Comparison of ENCODE assay signal across 28 cellular contexts in genomic region chr2:233280114-233280693, GRCh38. TPM values are rescaled to one million over a fixed set of nuclear protein-coding genes. Genes with fewer than 3 reads are reported as not detected.
DNase-seq lines count a peak whose midpoint lies in the region; ATAC-seq and TF ChIP-seq lines count a peak whose summit lies in the region.
"Had no signal": no experiment of that assay in that cellular context is flagged by ENCODE, and none has a peak within 500 bp of the region (broad histone marks: within the 10 kb centered on the region; RNA-seq: fewer than 3 reads in every experiment).

No MANE protein-coding gene starts in this region.

- H3K4me3 ChIP-seq in LNCaP clone FGC (ENCODE audit: low read depth, low read length) (no peak overlapping the region), neutrophil (ENCODE audit: low read depth in 1 of 2, low read length in 1 of 2) (no peak overlapping the region), A673 (ENCODE audit: low read depth, low read length, poor library complexity, severe bottlenecking) (no peak overlapping the region)
- H3K4me3 ChIP-seq: BLaER1 treated with 17β-estradiol and CSF1 and Interleukin-3, amounts not matched to agents 10 nM and 100 nM; dorsolateral prefrontal cortex; K562; upper lobe of right lung had no signal

- POLR2A ChIA-PET in A673 (lab: Charles Lee; ENCODE audit: low non-redundant PET): no interaction called here

- peaks cover 80% of the 10 kb centered on the region for H3K36me3 Mint-ChIP-seq in activated T-helper 2 cell treated with anti-CD3 and anti-CD28 coated beads, Interferon-gamma antibody, Interleukin-2, Interleukin-4, amounts not matched to agents 10 μg/mL and 5 μg/mL and 100 μg/mL, durations not matched to agents 14 hours and 24 hours and 36 hours (ENCODE audit: low read depth)

- no peaks in the 10 kb centered on the region for H3K9me3 ChIP-seq in neutrophil
- H3K9me3 ChIP-seq in A673 (ENCODE audit: low read depth, low read length, poor library complexity, severe bottlenecking): no peaks in the 10 kb centered on the region
- H3K9me3 ChIP-seq: BLaER1 treated with 17β-estradiol and CSF1 and Interleukin-3, amounts not matched to agents 10 nM and 100 nM; upper lobe of right lung had no signal

- peaks cover 3 to 13% of the 10 kb centered on the region in 2 experiments for H3K4me1 ChIP-seq in neutrophil (ENCODE audit: control insufficient read depth in 1 of 2, insufficient read depth in 1 of 2, low read depth in 1 of 2, low read length in 1 of 2)
- H3K4me1 ChIP-seq in A673 (ENCODE audit: insufficient read depth, low read length, poor library complexity, severe bottlenecking): no peaks in the 10 kb centered on the region
- H3K4me1 ChIP-seq: upper lobe of right lung had no signal

- H3K27me3 ChIP-seq in neutrophil (no peaks in the 10 kb centered on the region), A673 (replicated peaks; ENCODE audit: insufficient read depth, low read depth, low read length, poor library complexity) (no peaks in the 10 kb centered on the region)
- H3K27me3 ChIP-seq: BLaER1 treated with 17β-estradiol and CSF1 and Interleukin-3, amounts not matched to agents 10 nM and 100 nM; dorsolateral prefrontal cortex; upper lobe of right lung had no signal

- peak overlapping the region; percentile 43 for H3K27ac Mint-ChIP-seq in activated T-helper 2 cell treated with anti-CD3 and anti-CD28 coated beads, Interferon-gamma antibody, Interleukin-2, Interleukin-4, amounts not matched to agents 10 μg/mL and 5 μg/mL and 100 μg/mL, durations not matched to agents 14 hours and 24 hours and 36 hours
- H3K27ac Mint-ChIP-seq: nephron had no signal

- no peaks in the 10 kb centered on the region for H3K9me3 Mint-ChIP-seq in activated T-helper 2 cell treated with anti-CD3 and anti-CD28 coated beads, Interferon-gamma antibody, Interleukin-2, Interleukin-4, amounts not matched to agents 10 μg/mL and 5 μg/mL and 100 μg/mL, durations not matched to agents 14 hours and 24 hours and 36 hours
- H3K9me3 Mint-ChIP-seq: activated T-helper 17 cell treated with anti-CD3 and anti-CD28 coated beads, Interleukin-2, amount 50 U/mL, for 72 hours; nephron had no signal

- intact Hi-C loops in activated T-helper 2 cell treated with anti-CD3 and anti-CD28 coated beads, Interferon-gamma antibody, Interleukin-2, Interleukin-4, amounts not matched to agents 10 μg/mL and 5 μg/mL and 100 μg/mL, durations not matched to agents 14 hours and 24 hours and 36 hours (cut with micrococcal nuclease): no loop called here
- intact Hi-C loops in A673 (cut with micrococcal nuclease; ENCODE audit: unreplicated experiment): no loop called here

- peaks cover 79% of the 10 kb centered on the region for H3K36me3 ChIP-seq in neutrophil
- H3K36me3 ChIP-seq in A673 (ENCODE audit: insufficient read depth, low read length, poor library complexity, severe bottlenecking): peaks cover 81% of the 10 kb centered on the region

- ATAC-seq in HG02870 (IDR thresholded peaks at IDR 0.05; ENCODE audit: unreplicated experiment): no peak
- ATAC-seq: activated T-helper 17 cell treated with anti-CD3 and anti-CD28 coated beads, Interleukin-2, amount 50 U/mL, for 72 hours; HCT116; K562; upper lobe of right lung had no signal

- DNase-seq in NOMO-1 treated with DMSO at 0.1 percent for 48 hours (lab: John Stamatoyannopoulos, UW; ENCODE audit: unreplicated experiment) (peak; percentile 36), NOMO-1 treated with dmso at 0.1 percent for 144 hours (lab: John Stamatoyannopoulos, UW; ENCODE audit: unreplicated experiment) (no peak), LNCaP clone FGC (ENCODE audit: low read depth) (peak; percentile 71), A673 (ENCODE audit: low spot score) (no peak), medulla oblongata (ENCODE audit: extremely low spot score) (no peak)
- DNase-seq in activated T-helper 2 cell treated with anti-CD3 and anti-CD28 coated beads, Interferon-gamma antibody, Interleukin-2, Interleukin-4, amounts not matched to agents 10 μg/mL and 5 μg/mL and 100 μg/mL, durations not matched to agents 14 hours and 24 hours and 36 hours (ENCODE audit: low spot score): no peak
- DNase-seq: activated CD8-positive, alpha-beta memory T cell treated with anti-CD3 and anti-CD28 coated beads for 24 hours; amniotic stem cell; DND-41; dorsolateral prefrontal cortex; NCI-H187 treated with DMSO at 0.1 percent for 48 hours; NCI-H446; NK-92 treated with Interleukin-12 subunit alpha and Interleukin-12 subunit beta, amount 100 ng/mL, for 24 hours; RPMI8226; stimulated activated CD4-positive, alpha-beta T cell treated with anti-CD3 and anti-CD28 coated beads, Interleukin-2, amount 100 ng/mL, for 24 hours; upper lobe of right lung had no signal

- peaks cover 3% of the 10 kb centered on the region for H3K4me1 Mint-ChIP-seq in activated T-helper 2 cell treated with anti-CD3 and anti-CD28 coated beads, Interferon-gamma antibody, Interleukin-2, Interleukin-4, amounts not matched to agents 10 μg/mL and 5 μg/mL and 100 μg/mL, durations not matched to agents 14 hours and 24 hours and 36 hours (ENCODE audit: low read depth)
- H3K4me1 Mint-ChIP-seq: activated T-helper 17 cell treated with anti-CD3 and anti-CD28 coated beads, Interleukin-2, amount 50 U/mL, for 72 hours; nephron had no signal

- CTCF ChIA-PET in A673 (lab: Charles Lee): no interaction called here

- no peak for TF ChIP-seq CTCF in LNCaP clone FGC (IDR thresholded peaks at IDR 0.05; ENCODE audit: control insufficient read depth, extremely low read depth, insufficient read depth)
- no peak for TF ChIP-seq CTCF in neutrophil (IDR thresholded peaks at IDR 0.05)
- TF ChIP-seq CTCF in A673 (conservative IDR thresholded peaks at IDR 0.05; ENCODE audit: low read depth, low read length): no peak

- H3K27ac ChIP-seq in neutrophil (peak overlapping the region; percentile 58), A673 (ENCODE audit: low read depth, low read length, poor library complexity, severe bottlenecking) (no peak overlapping the region)
- H3K27ac ChIP-seq: BLaER1 treated with 17β-estradiol and CSF1 and Interleukin-3, amounts not matched to agents 10 nM and 100 nM; dorsolateral prefrontal cortex; upper lobe of right lung had no signal

- H3K4me3 Mint-ChIP-seq in activated T-helper 2 cell treated with anti-CD3 and anti-CD28 coated beads, Interferon-gamma antibody, Interleukin-2, Interleukin-4, amounts not matched to agents 10 μg/mL and 5 μg/mL and 100 μg/mL, durations not matched to agents 14 hours and 24 hours and 36 hours (ENCODE audit: low read depth): no peak overlapping the region
- H3K4me3 Mint-ChIP-seq: activated T-helper 17 cell treated with anti-CD3 and anti-CD28 coated beads, Interleukin-2, amount 50 U/mL, for 72 hours; nephron had no signal

- no peaks in the 10 kb centered on the region for H3K27me3 Mint-ChIP-seq in activated T-helper 2 cell treated with anti-CD3 and anti-CD28 coated beads, Interferon-gamma antibody, Interleukin-2, Interleukin-4, amounts not matched to agents 10 μg/mL and 5 μg/mL and 100 μg/mL, durations not matched to agents 14 hours and 24 hours and 36 hours (ENCODE audit: low read depth)
- H3K27me3 Mint-ChIP-seq: activated T-helper 17 cell treated with anti-CD3 and anti-CD28 coated beads, Interleukin-2, amount 50 U/mL, for 72 hours had no signal

- no TSS peak for BruUV-seq in A673 (replicated peaks; lab: Mats Ljungman, UMichigan)

RNA-seq across cellular contexts. Expression of gene SAG, which starts 27.4 kb away (rescaled TPM):
- total RNA-seq in activated T-helper 2 cell treated with anti-CD3 and anti-CD28 coated beads, Interferon-gamma antibody, Interleukin-2, Interleukin-4, amounts not matched to agents 10 μg/mL and 5 μg/mL and 100 μg/mL, durations not matched to agents 14 hours and 24 hours and 36 hours: 0.05 TPM in 1 of 2 replicates, not detected in the other
- total RNA-seq in A673 (2021): 1.3 and 2.4 TPM in 2 replicates
- total RNA-seq: A172, cardiac septum, epithelial cell of proximal tubule, mesenteric fat pad, posterior vena cava, upper lobe of right lung had no signal

RNA-seq across cellular contexts. Expression of gene ATG16L1, which starts 28.7 kb away (rescaled TPM):
- 33.5 and 35.5 TPM in 2 replicates for total RNA-seq in activated T-helper 2 cell treated with anti-CD3 and anti-CD28 coated beads, Interferon-gamma antibody, Interleukin-2, Interleukin-4, amounts not matched to agents 10 μg/mL and 5 μg/mL and 100 μg/mL, durations not matched to agents 14 hours and 24 hours and 36 hours
- total RNA-seq in A673 (2021): 38.2 and 43.2 TPM in 2 replicates

Comparison
In these comparisons a context has a peak if more than half of its experiments do, and no peak if none do; other contexts are left out.
1. DNase-seq: peak in NOMO-1 treated with DMSO at 0.1 percent for 48 hours (single experiment) and LNCaP clone FGC (single experiment); none in NOMO-1 treated with dmso at 0.1 percent for 144 hours (single experiment), activated T-helper 2 cell treated with anti-CD3 and anti-CD28 coated beads, Interferon-gamma antibody, Interleukin-2, Interleukin-4, amounts not matched to agents 10 μg/mL and 5 μg/mL and 100 μg/mL, durations not matched to agents 14 hours and 24 hours and 36 hours (single experiment), A673 (single experiment) and medulla oblongata (single experiment).